8 cellular contexts compared by ENCODE assay signal in the genomic region with DNA sequence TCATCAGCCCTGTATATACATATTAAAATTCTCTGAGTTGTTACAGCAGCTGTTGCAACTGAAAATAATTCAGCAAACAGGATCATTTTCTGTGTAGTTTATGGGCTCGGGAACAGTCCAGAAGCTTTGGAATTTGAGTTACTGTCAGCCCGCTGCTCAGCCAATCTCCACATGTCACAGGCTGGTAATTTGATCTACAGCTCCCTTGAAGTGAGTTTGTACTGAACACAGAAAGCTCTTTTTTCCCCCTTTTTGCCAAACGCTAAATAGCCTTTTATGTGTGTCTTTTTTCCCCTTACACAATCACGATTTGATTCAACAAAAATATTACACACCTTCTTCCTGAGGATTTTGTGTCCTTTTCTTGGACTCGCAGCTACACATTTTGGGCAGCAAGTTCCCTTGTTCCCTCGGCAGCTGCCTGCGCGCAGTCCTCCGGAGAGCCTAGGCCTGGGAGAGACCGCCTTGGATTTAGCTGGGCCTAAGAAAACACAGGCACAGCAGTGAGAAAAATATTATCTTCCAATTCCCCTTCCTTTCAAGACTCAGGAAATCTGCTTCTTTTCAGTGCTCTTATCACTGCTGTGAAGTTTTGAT.
A peak's percentile ranks its signal among the peaks of the same experiment; 100 is the strongest.
DNase-seq lines count a peak whose midpoint lies in the region; ATAC-seq and TF ChIP-seq lines count a peak whose summit lies in the region.

No MANE protein-coding gene starts in this region.

- no peak overlapping the region for H4K8ac ChIP-seq in neuronal stem cell (ENCODE audit: low read depth, low read length)

- H2BK5ac ChIP-seq in neuronal stem cell (ENCODE audit: low read length) = no peak overlapping the region

- H3K4me1 ChIP-seq in BE2C = peaks cover 5% of the 10 kb centered on the region; the same call in 1 of the 2 replicates
- H3K4me1 ChIP-seq in neuronal stem cell (ENCODE audit: control insufficient read depth in 2 of 2, insufficient read depth in 1 of 2, low read depth in 1 of 2, low read length in 2 of 2) = peaks cover 1 to 4% of the 10 kb centered on the region in 2 donors

- peak overlapping the region; percentile 12 for H3K27ac ChIP-seq in neuronal stem cell (replicated peaks; ENCODE audit: low read length)

- H3K27me3 ChIP-seq in BE2C (no peaks in the 10 kb centered on the region), neuronal stem cell (ENCODE audit: control insufficient read depth in 3 of 3, insufficient read depth in 3 of 3, low read depth in 1 of 3, low read length in 3 of 3) (no peaks in the 10 kb centered on the region)

- H3K14ac ChIP-seq in neuronal stem cell (ENCODE audit: low read length) = no peak overlapping the region

- no peak overlapping the region for H3K4ac ChIP-seq in neuronal stem cell (ENCODE audit: low read length)

- peak; percentile 25 for DNase-seq in BE2C
- DNase-seq in NCI-H524 treated with DMSO at 0.1 percent for 48 hours (lab: John Stamatoyannopoulos, UW) = peak; percentile 53
- DNase-seq in fibroblast of gingiva (ENCODE audit: low read depth) = peak; percentile 85
- peak; percentile 24 for DNase-seq in neuronal stem cell (ENCODE audit: low spot score)
- DNase-seq in Kasumi-1 (lab: John Stamatoyannopoulos, UW) = no peak
- DNase-seq in NOMO-1 (lab: John Stamatoyannopoulos, UW; ENCODE audit: unreplicated experiment in 2 of 2) = no peak

- H3K4me2 ChIP-seq in neuronal stem cell (ENCODE audit: insufficient read depth, low read length, poor library complexity, severe bottlenecking) = no peak overlapping the region

- H3K36me3 ChIP-seq in BE2C (no peaks in the 10 kb centered on the region), neuronal stem cell (replicated peaks in 1 of 2; ENCODE audit: control insufficient read depth in 2 of 2, insufficient read depth in 2 of 2, low read length in 2 of 2) (no peaks in the 10 kb centered on the region)

- ATAC-seq in HG03457 (IDR thresholded peaks at IDR 0.05; ENCODE audit: unreplicated experiment) = no peak
- ATAC-seq in GM21381 (IDR thresholded peaks at IDR 0.05; ENCODE audit: unreplicated experiment) = no peak

- H2AK5ac ChIP-seq in neuronal stem cell (ENCODE audit: low read depth, low read length) = no peak overlapping the region

- WGBS in neuronal stem cell (ENCODE audit: extremely low coverage in 2 of 2, insufficient read length in 2 of 2, insufficient replicate concordance in 1 of 2), 2 donors = no CpG with 5 or more reads among the region's 10 CpGs

- no peaks in the 10 kb centered on the region for H3K79me1 ChIP-seq in neuronal stem cell (ENCODE audit: low read depth, low read length)

- no peak overlapping the region for H3K23ac ChIP-seq in neuronal stem cell (ENCODE audit: low read depth, low read length, poor library complexity)

- H3K9me3 ChIP-seq in BE2C (no peaks in the 10 kb centered on the region), neuronal stem cell (replicated peaks in 1 of 2; ENCODE audit: control insufficient read depth in 2 of 2, insufficient read depth in 1 of 2, low read depth in 1 of 2, low read length in 2 of 2) (peaks cover 0 to 2% of the 10 kb centered on the region in 2 donors)

- no peak overlapping the region for H2BK120ac ChIP-seq in neuronal stem cell (ENCODE audit: low read depth, low read length)

- H2BK12ac ChIP-seq in neuronal stem cell (ENCODE audit: low read length) = no peak overlapping the region

- no peak overlapping the region for H3K18ac ChIP-seq in neuronal stem cell (ENCODE audit: low read length)

- H2BK15ac ChIP-seq in neuronal stem cell (ENCODE audit: low read length) = no peak overlapping the region

- no peak for TF ChIP-seq CTCF in BE2C (IDR thresholded peaks at IDR 0.05; ENCODE audit: low read depth, low read length)

- H4K91ac ChIP-seq in neuronal stem cell (ENCODE audit: low read depth, low read length, poor library complexity) = no peak overlapping the region

- no peak overlapping the region for H3K9ac ChIP-seq in neuronal stem cell (ENCODE audit: low read depth, low read length, poor library complexity)

- H2AFZ ChIP-seq in neuronal stem cell (ENCODE audit: low read length) = peak overlapping the region; percentile 89

- no peak overlapping the region for H3K4me3 ChIP-seq in BE2C (ENCODE audit: low read depth, low read length)
- peak overlapping the region in 1 of 2 donors; percentile 54 for H3K4me3 ChIP-seq in neuronal stem cell (ENCODE audit: low read length in 2 of 2)

Comparison
In these comparisons a context has a peak if more than half of its experiments do, and no peak if none do; other contexts are left out.
1. DNase-seq: peak in BE2C (single experiment), NCI-H524 treated with DMSO at 0.1 percent for 48 hours (single experiment), fibroblast of gingiva (single experiment) and neuronal stem cell (single experiment); none in Kasumi-1 (0 of 2) and NOMO-1 (0 of 2).